ENCODE assay signal across 17 cellular contexts in genomic region chr2:96899084-96899735, GRCh38. TPM values are rescaled to one million over a fixed set of nuclear protein-coding genes. Genes with fewer than 3 reads are reported as not detected.
A peak's percentile ranks its signal among the peaks of the same experiment; 100 is the strongest.
DNase-seq lines count a peak whose midpoint lies in the region; ATAC-seq and TF ChIP-seq lines count a peak whose summit lies in the region.
"Had no signal": no experiment of that assay in that cellular context is flagged by ENCODE, and none has a peak within 500 bp of the region (broad histone marks: within the 10 kb centered on the region; RNA-seq: fewer than 3 reads in every experiment).

No MANE protein-coding gene starts in this region.

- no peak for TF ChIP-seq CTCF in fibroblast of mammary gland (conservative IDR thresholded peaks at IDR 0.05; ENCODE audit: control insufficient read depth, insufficient read depth, low read depth, low read length)

- CTCF ChIA-PET in activated naive CD4-positive, alpha-beta T cell treated with anti-CD3 and anti-CD28 coated beads, Interleukin-2, amount 10 ng/mL, durations not matched to agents 7 days and 5 days (lab: Charles Lee), result no interaction called here

- H3K27ac Mint-ChIP-seq in activated naive CD4-positive, alpha-beta T cell treated with anti-CD3 and anti-CD28 coated beads, Interleukin-2, amount 10 ng/mL, durations not matched to agents 7 days and 5 days, result peak overlapping the region; percentile 71
- peak overlapping the region; percentile 2 for H3K27ac Mint-ChIP-seq in stimulated activated effector memory CD8-positive, alpha-beta T cell treated with anti-CD3 and anti-CD28 coated beads, Interleukin-12 subunit alpha, Interleukin-12 subunit beta, amount 100 ng/mL, for 72 hours
- H3K27ac Mint-ChIP-seq: endodermal cell had no signal

- peaks cover 29% of the 10 kb centered on the region for H3K4me1 Mint-ChIP-seq in activated naive CD4-positive, alpha-beta T cell treated with anti-CD3 and anti-CD28 coated beads, Interleukin-2, amount 10 ng/mL, durations not matched to agents 7 days and 5 days
- H3K4me1 Mint-ChIP-seq in stimulated activated effector memory CD8-positive, alpha-beta T cell treated with anti-CD3 and anti-CD28 coated beads, Interleukin-12 subunit alpha, Interleukin-12 subunit beta, amount 100 ng/mL, for 72 hours, result peaks cover 30% of the 10 kb centered on the region

- DNase-seq in activated naive CD4-positive, alpha-beta T cell treated with anti-CD3 and anti-CD28 coated beads, Interleukin-2, amount 10 ng/mL, durations not matched to agents 7 days and 5 days, result no peak
- no peak for DNase-seq in activated naive CD4-positive, alpha-beta T cell treated with anti-CD3 and anti-CD28 coated beads, Interleukin-2, amount 50 U/mL, for 16 hours
- peak; percentile 73 for DNase-seq in RPMI7951 (ENCODE audit: low read depth)
- DNase-seq in fibroblast of mammary gland (ENCODE audit: low read depth), result peak; percentile 77
- DNase-seq in stimulated activated effector memory CD8-positive, alpha-beta T cell treated with anti-CD3 and anti-CD28 coated beads, Interleukin-12 subunit alpha, Interleukin-12 subunit beta, amount 100 ng/mL, for 72 hours (ENCODE audit: low spot score in 2 of 2), result no peak
- no peak for DNase-seq in H7
- DNase-seq in NCI-H524 (lab: John Stamatoyannopoulos, UW), result no peak
- DNase-seq: activated CD4-positive, alpha-beta T cell treated with anti-CD3 and anti-CD28 coated beads, Interleukin-2, amount 50 U/mL, for 1 hour; brain microvascular endothelial cell; endodermal cell; heart right ventricle; KBM-7; NCI-H510A treated with DMSO at 0.1 percent for 48 hours; small intestine; T-helper 2 cell had no signal

- H3K36me3 ChIP-seq in H7 (replicated peaks; ENCODE audit: control insufficient read depth, insufficient read depth, low read length), result no peaks in the 10 kb centered on the region
- H3K36me3 ChIP-seq: brain microvascular endothelial cell, heart right ventricle had no signal

- no peaks in the 10 kb centered on the region for H3K9me3 Mint-ChIP-seq in activated naive CD4-positive, alpha-beta T cell treated with anti-CD3 and anti-CD28 coated beads, Interleukin-2, amount 10 ng/mL, durations not matched to agents 7 days and 5 days
- H3K9me3 Mint-ChIP-seq in stimulated activated effector memory CD8-positive, alpha-beta T cell treated with anti-CD3 and anti-CD28 coated beads, Interleukin-12 subunit alpha, Interleukin-12 subunit beta, amount 100 ng/mL, for 72 hours, result no peaks in the 10 kb centered on the region
- H3K9me3 Mint-ChIP-seq: endodermal cell had no signal

- no peaks in the 10 kb centered on the region for H3K27me3 ChIP-seq in H7 (ENCODE audit: control insufficient read depth, insufficient read depth, low read length)
- H3K27me3 ChIP-seq: brain microvascular endothelial cell, heart right ventricle had no signal

- H3K36me3 Mint-ChIP-seq in activated naive CD4-positive, alpha-beta T cell treated with anti-CD3 and anti-CD28 coated beads, Interleukin-2, amount 10 ng/mL, durations not matched to agents 7 days and 5 days, result no peaks in the 10 kb centered on the region
- H3K36me3 Mint-ChIP-seq in stimulated activated effector memory CD8-positive, alpha-beta T cell treated with anti-CD3 and anti-CD28 coated beads, Interleukin-12 subunit alpha, Interleukin-12 subunit beta, amount 100 ng/mL, for 72 hours, result peaks cover 6% of the 10 kb centered on the region

- H3K4me3 ChIP-seq in fibroblast of mammary gland (ENCODE audit: control insufficient read depth, low read depth, low read length) (no peak overlapping the region), H7 (ENCODE audit: insufficient read depth, low read depth, low read length) (no peak overlapping the region)
- H3K4me3 ChIP-seq: heart right ventricle had no signal

- peaks cover 39% of the 10 kb centered on the region for H3K27me3 Mint-ChIP-seq in activated naive CD4-positive, alpha-beta T cell treated with anti-CD3 and anti-CD28 coated beads, Interleukin-2, amount 10 ng/mL, durations not matched to agents 7 days and 5 days

- ATAC-seq in stimulated activated effector memory CD8-positive, alpha-beta T cell treated with anti-CD3 and anti-CD28 coated beads, Interleukin-12 subunit alpha, Interleukin-12 subunit beta, amount 100 ng/mL, for 72 hours, result no peak
- ATAC-seq in HG02642 (IDR thresholded peaks at IDR 0.05; ENCODE audit: poor library complexity, unreplicated experiment), result no peak
- ATAC-seq: Panc1 had no signal

- no peak overlapping the region for H3K4me3 Mint-ChIP-seq in activated naive CD4-positive, alpha-beta T cell treated with anti-CD3 and anti-CD28 coated beads, Interleukin-2, amount 10 ng/mL, durations not matched to agents 7 days and 5 days
- no peak overlapping the region for H3K4me3 Mint-ChIP-seq in stimulated activated effector memory CD8-positive, alpha-beta T cell treated with anti-CD3 and anti-CD28 coated beads, Interleukin-12 subunit alpha, Interleukin-12 subunit beta, amount 100 ng/mL, for 72 hours
- H3K4me3 Mint-ChIP-seq: endodermal cell had no signal

RNA-seq across cellular contexts. Expression of gene SEMA4C, which starts 29.3 kb away (rescaled TPM):
- 30.3 and 41.0 TPM in 2 replicates for total RNA-seq in RPMI7951 (2014; rRNA removed; shearing (Covaris generic))
- 89.1 and 100 TPM in 2 replicates for total RNA-seq in H7 (2014; rRNA removed; shearing (Covaris generic))

RNA-seq across cellular contexts. Expression of gene ANKRD39, which starts 41.4 kb away (rescaled TPM):
- total RNA-seq in RPMI7951 (2014; rRNA removed; shearing (Covaris generic)), result 20.7 and 25.8 TPM in 2 replicates
- 13.1 and 13.5 TPM in 2 replicates for total RNA-seq in H7 (2014; rRNA removed; shearing (Covaris generic))

RNA-seq across cellular contexts. Expression of gene ANKRD23, which starts 55.4 kb away (rescaled TPM):
- total RNA-seq in RPMI7951 (2014; rRNA removed; shearing (Covaris generic)), result 0.84 and 1.8 TPM in 2 replicates
- total RNA-seq in H7 (2014; rRNA removed; shearing (Covaris generic)), result 2.5 and 4.4 TPM in 2 replicates

Comparison
In these comparisons a context has a peak if more than half of its experiments do, and no peak if none do; other contexts are left out.
1. DNase-seq: peak in RPMI7951 (single experiment) and fibroblast of mammary gland (single experiment); none in activated naive CD4-positive, alpha-beta T cell treated with anti-CD3 and anti-CD28 coated beads, Interleukin-2, amount 10 ng/mL, durations not matched to agents 7 days and 5 days (single experiment), activated naive CD4-positive, alpha-beta T cell treated with anti-CD3 and anti-CD28 coated beads, Interleukin-2, amount 50 U/mL, for 16 hours (single experiment), stimulated activated effector memory CD8-positive, alpha-beta T cell treated with anti-CD3 and anti-CD28 coated beads, Interleukin-12 subunit alpha, Interleukin-12 subunit beta, amount 100 ng/mL, for 72 hours (0 of 2), H7 (single experiment) and NCI-H524 (0 of 2).